ENCODE assay signal across 16 cellular contexts in the genomic region with DNA sequence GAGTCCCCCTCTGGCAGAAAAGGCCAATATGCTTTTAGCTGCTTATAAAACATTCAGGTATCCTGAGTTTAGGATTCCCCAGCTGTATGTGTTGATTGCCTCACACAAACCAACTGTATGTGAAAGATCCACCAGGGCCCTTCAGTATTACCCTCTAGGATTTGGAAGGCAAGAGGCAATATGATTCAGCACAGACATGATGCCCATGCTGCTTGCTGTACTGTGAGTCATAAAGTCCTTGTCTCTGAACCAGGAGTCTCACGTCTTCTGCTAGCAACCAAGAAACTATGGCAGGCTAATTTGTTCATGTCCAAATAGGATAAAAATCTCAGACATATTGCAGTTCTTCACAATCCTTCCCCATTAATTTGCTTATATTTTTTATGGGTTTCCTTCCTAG.
DNase-seq lines count a peak whose midpoint lies in the region; ATAC-seq and TF ChIP-seq lines count a peak whose summit lies in the region.
"Had no signal": no experiment of that assay in that cellular context is flagged by ENCODE, and none has a peak within 500 bp of the region (broad histone marks: within the 10 kb centered on the region; RNA-seq: fewer than 3 reads in every experiment).

No MANE protein-coding gene starts in this region.

- no peak overlapping the region for H3K4me3 ChIP-seq in foreskin fibroblast (ENCODE audit: low read depth in 1 of 2, low read length in 2 of 2)
- H3K4me3 ChIP-seq: BLaER1 had no signal

- no peak for ATAC-seq in GM21723 (IDR thresholded peaks at IDR 0.05; ENCODE audit: unreplicated experiment)
- ATAC-seq: Panc1 had no signal

- TF ChIP-seq CTCF in foreskin fibroblast (IDR thresholded peaks at IDR 0.05; ENCODE audit: low read depth, low read length): no peak

- peak; percentile 32 for DNase-seq in HT1080 (ENCODE audit: low read depth)
- peak; percentile 46 for DNase-seq in amniotic epithelial cell (ENCODE audit: low read depth)
- DNase-seq in foreskin fibroblast: peak; percentile 52 to 61
- no peak for DNase-seq in MV-4-11 (lab: John Stamatoyannopoulos, UW)
- DNase-seq in NK-92 treated with Interleukin-12 subunit alpha and Interleukin-12 subunit beta, amount 100 ng/mL, for 24 hours (lab: John Stamatoyannopoulos, UW): no peak
- DNase-seq in amygdala (lab: John Stamatoyannopoulos, UW): no peak
- DNase-seq: CD8-positive, alpha-beta memory T cell; Kasumi-1; NCI-H1048; NCI-H1694; NCI-H446 treated with DMSO at 0.1 percent for 48 hours; NCI-H82; SHP77 treated with DMSO at 0.1 percent for 48 hours had no signal

Comparison
In these comparisons a context has a peak if more than half of its experiments do, and no peak if none do; other contexts are left out.
1. DNase-seq: peak in HT1080 (single experiment), amniotic epithelial cell (single experiment) and foreskin fibroblast (2 of 2); none in MV-4-11 (single experiment), NK-92 treated with Interleukin-12 subunit alpha and Interleukin-12 subunit beta, amount 100 ng/mL, for 24 hours (single experiment) and amygdala (0 of 56).